8 cellular contexts compared by ENCODE assay signal in genomic region chr5:110738812-110739651, GRCh38.
DNase-seq lines count a peak whose midpoint lies in the region; ATAC-seq lines count a peak whose summit lies in the region.

Gene SLC25A46 (plus strand): TSS chr5:110739007. CDS start chr5:110739120, 113 bp downstream.

- DNase-seq in AG08395 (ENCODE audit: low spot score) (peak; percentile 86), NCI-H345 (lab: John Stamatoyannopoulos, UW) (peak; percentile 87), cerebellar cortex (ENCODE audit: low spot score) (peak; percentile 94), islet precursor cell (peak; percentile 95)
- peak; percentile 67 to 74 for DNase-seq in stimulated activated CD4-positive, alpha-beta T cell treated with anti-CD3 and anti-CD28 coated beads, Interleukin-15, amount 100 ng/mL, for 1 hour (ENCODE audit: low read depth in 1 of 2, low spot score in 1 of 2)

- ATAC-seq in GM18909 (IDR thresholded peaks at IDR 0.05; ENCODE audit: poor library complexity, unreplicated experiment), result peak; percentile 97
- ATAC-seq in HG03175 (IDR thresholded peaks at IDR 0.05; ENCODE audit: unreplicated experiment), result peak; percentile 94
- peak; percentile 93 to 94 for ATAC-seq in activated CD4-positive, CD25-positive, alpha-beta regulatory T cell treated with anti-CD3 and anti-CD28 coated beads, Interleukin-2, amount 50 U/mL, for 24 hours

Comparison
In these comparisons a context has a peak if more than half of its experiments do, and no peak if none do; other contexts are left out.
1. Peak in every context shown above with its lines: DNase-seq and ATAC-seq.